Comparison of ENCODE assay signal across 9 cellular contexts in genomic region chrX:1466971-1467561, GRCh38. TPM values are rescaled to one million over a fixed set of nuclear protein-coding genes. Genes with fewer than 3 reads are reported as not detected.
DNase-seq lines count a peak whose midpoint lies in the region; ATAC-seq, FAIRE-seq and TF ChIP-seq lines count a peak whose summit lies in the region.
"Had no signal": no experiment of that assay in that cellular context is flagged by ENCODE, and none has a peak within 500 bp of the region (broad histone marks: within the 10 kb centered on the region; RNA-seq: fewer than 3 reads in every experiment).

No MANE protein-coding gene starts in this region.

- TF ChIP-seq RAD21 in HepG2 (CRISPR knock-in tag; IDR thresholded peaks at IDR 0.05): no peak

- TF ChIP-seq EP300 in HepG2 (IDR thresholded peaks at IDR 0.05; ENCODE audit: low read depth in 2 of 2, low read length in 2 of 2): no peak
- no peak for TF ChIP-seq EP300 in HepG2 (CRISPR knock-in tag; IDR thresholded peaks at IDR 0.05; ENCODE audit: borderline replicate concordance)

- ATAC-seq in Right ventricle myocardium superior (ENCODE audit: poor library complexity) (no peak), left ventricle myocardium superior (no peak), HG03378 (IDR thresholded peaks at IDR 0.05; ENCODE audit: unreplicated experiment) (peak; percentile 49), HepG2 (no peak), GM19328 (IDR thresholded peaks at IDR 0.05; ENCODE audit: unreplicated experiment) (no peak)
- ATAC-seq in activated CD8-positive, alpha-beta memory T cell treated with anti-CD3 and anti-CD28 coated beads, Interleukin-2, amount 10 ng/mL, durations not matched to agents 7 days and 5 days: peak; percentile 20

- POLR2A ChIA-PET in HepG2 (lab: Yijun Ruan, JAX): no interaction called here

- H3K79me2 ChIP-seq in HepG2 (ENCODE audit: insufficient read depth, low read length): no peaks in the 10 kb centered on the region

- H3K4me1 Mint-ChIP-seq in activated CD8-positive, alpha-beta memory T cell treated with anti-CD3 and anti-CD28 coated beads, Interleukin-2, amount 10 ng/mL, durations not matched to agents 7 days and 5 days: peaks cover 93% of the 10 kb centered on the region

- no peak overlapping the region for H2AFZ ChIP-seq in HepG2 (ENCODE audit: low read length)

- H3K27me3 ChIP-seq in neutrophil (no peaks in the 10 kb centered on the region), HepG2 (ENCODE audit: control insufficient read depth in 1 of 2, insufficient read depth in 2 of 2, low read length in 2 of 2) (no peaks in the 10 kb centered on the region)

- peaks cover 34% of the 10 kb centered on the region for H3K36me3 ChIP-seq in neutrophil
- no peaks in the 10 kb centered on the region for H3K36me3 ChIP-seq in HepG2 (replicated peaks in 1 of 2; ENCODE audit: control insufficient read depth in 1 of 2, insufficient read depth in 2 of 2, low read length in 2 of 2)

- H3K4me3 Mint-ChIP-seq in activated CD8-positive, alpha-beta memory T cell treated with anti-CD3 and anti-CD28 coated beads, Interleukin-2, amount 10 ng/mL, durations not matched to agents 7 days and 5 days: peak overlapping the region; percentile 75

- CTCF ChIA-PET in activated CD8-positive, alpha-beta memory T cell treated with anti-CD3 and anti-CD28 coated beads, Interleukin-2, amount 10 ng/mL, durations not matched to agents 7 days and 5 days (lab: Charles Lee): no interaction called here
- CTCF ChIA-PET in HepG2 (lab: Yijun Ruan, JAX; ENCODE audit: low intra/inter-chr PET ratio, low total read pairs): no interaction called here

- H4K20me1 ChIP-seq in HepG2 (ENCODE audit: insufficient read depth, low read length): no peaks in the 10 kb centered on the region

- no peak for TF ChIP-seq POLR2A in HepG2 (IDR thresholded peaks at IDR 0.05; ENCODE audit: insufficient read depth in 1 of 2, low read depth in 2 of 2, low read length in 2 of 2)

- in situ Hi-C loops in HepG2 (cut with HindIII; ENCODE audit: extremely low pct_ligation_motif_present, low pct_unique_long_range_greater_than_20kb): loop anchor here (5.0 to 25.0 kb wide), 2 partner anchors 115 to 1145 kb away; no protein-coding TSS in a partner anchor

- no peak overlapping the region for H3K4me2 ChIP-seq in HepG2 (ENCODE audit: low read depth, low read length)

- WGBS in HepG2 (ENCODE audit: low lambda C conversion rate): 75% methylated on average over 19 of the region's 20 CpGs

- H3K27ac ChIP-seq in neutrophil (peak overlapping the region; percentile 86), HepG2 (ENCODE audit: extremely low read length, insufficient read depth, low read length) (no peak overlapping the region)
- H3K27ac ChIP-seq: C4-2B had no signal

- no peaks in the 10 kb centered on the region for H3K9me3 ChIP-seq in neutrophil
- H3K9me3 ChIP-seq in HepG2 (ENCODE audit: low read length): no peaks in the 10 kb centered on the region

- H3K9ac ChIP-seq in HepG2 (ENCODE audit: insufficient read depth, low read depth, low read length): no peak overlapping the region

- DNase-seq in Right ventricle myocardium superior: peak; percentile 29
- no peak for DNase-seq in left ventricle myocardium superior
- peak; percentile 79 for DNase-seq in activated CD8-positive, alpha-beta memory T cell treated with anti-CD3 and anti-CD28 coated beads, Interleukin-2, amount 10 ng/mL, durations not matched to agents 7 days and 5 days
- DNase-seq in HepG2 (ENCODE audit: low spot score): no peak
- no peak for DNase-seq in COLO829 (ENCODE audit: low spot score)

- peaks cover under 1% of the 10 kb centered on the region for H3K9me3 Mint-ChIP-seq in activated CD8-positive, alpha-beta memory T cell treated with anti-CD3 and anti-CD28 coated beads, Interleukin-2, amount 10 ng/mL, durations not matched to agents 7 days and 5 days (ENCODE audit: low read depth)

- H3K27me3 Mint-ChIP-seq in activated CD8-positive, alpha-beta memory T cell treated with anti-CD3 and anti-CD28 coated beads, Interleukin-2, amount 10 ng/mL, durations not matched to agents 7 days and 5 days: no peaks in the 10 kb centered on the region

- peak overlapping the region; percentile 94 for H3K27ac Mint-ChIP-seq in activated CD8-positive, alpha-beta memory T cell treated with anti-CD3 and anti-CD28 coated beads, Interleukin-2, amount 10 ng/mL, durations not matched to agents 7 days and 5 days

- intact Hi-C loops in Right ventricle myocardium superior (cut with DNase I) (no loop called here), left ventricle myocardium superior (cut with micrococcal nuclease) (no loop called here), HepG2 (cut with micrococcal nuclease; ENCODE audit: unreplicated experiment) (no loop called here)

- no TSS peak for BruUV-seq in HepG2 (replicated peaks; lab: Mats Ljungman, UMichigan)

- H3K4me3 ChIP-seq in neutrophil (ENCODE audit: low read depth in 1 of 2, low read length in 1 of 2) (peak overlapping the region; percentile 10 to 39), HepG2 (replicated peaks in 1 of 3; ENCODE audit: insufficient read depth in 1 of 3, low read depth in 2 of 3, low read length in 3 of 3) (no peak overlapping the region)

- no peak for TF ChIP-seq CTCF in neutrophil (IDR thresholded peaks at IDR 0.05)
- no peak for TF ChIP-seq CTCF in HepG2 (CRISPR knock-in tag; IDR thresholded peaks at IDR 0.05)

- H3K4me1 ChIP-seq in neutrophil (ENCODE audit: control insufficient read depth in 1 of 2, insufficient read depth in 1 of 2, low read depth in 1 of 2, low read length in 1 of 2) (peaks cover 26 to 32% of the 10 kb centered on the region in 2 experiments), HepG2 (ENCODE audit: insufficient read depth, low read length) (no peaks in the 10 kb centered on the region)

- FAIRE-seq in HepG2 (lab: Jason Lieb, UNC): no peak

- peaks cover 62% of the 10 kb centered on the region for H3K36me3 Mint-ChIP-seq in activated CD8-positive, alpha-beta memory T cell treated with anti-CD3 and anti-CD28 coated beads, Interleukin-2, amount 10 ng/mL, durations not matched to agents 7 days and 5 days

TF ChIP-seq in HepG2, 621 proteins besides CTCF, POLR2A, EP300 and RAD21:
- TF ChIP-seq SRF (IDR thresholded peaks at IDR 0.05; ENCODE audit: low read depth, low read length): no peak
- TF ChIP-seq DR1 (CRISPR knock-in tag; IDR thresholded peaks at IDR 0.05): no peak
- no peak for TF ChIP-seq KDM5A (IDR thresholded peaks at IDR 0.05; ENCODE audit: borderline replicate concordance, low read length)
TF ChIP-seq in HepG2: peak in this region for 0.

RNA-seq across cellular contexts. Expression of gene ASMTL, which starts 14.4 kb away (rescaled TPM):
- total RNA-seq in Right ventricle myocardium superior: 31.8 TPM
- total RNA-seq in left ventricle myocardium superior: 34.3 TPM
- 10 to 100 TPM; 39.9 to 44.7 TPM for total RNA-seq in activated CD8-positive, alpha-beta memory T cell treated with anti-CD3 and anti-CD28 coated beads, Interleukin-2, amount 10 ng/mL, durations not matched to agents 7 days and 5 days
- 5.6 and 6.3 TPM in 2 replicates for total RNA-seq in HepG2 (2016; rRNA removed; fragmentation: Illumina TruSeq; extraction: Trizol)
- total RNA-seq in HepG2 (2016; cell fraction: cytosol; rRNA removed; fragmentation: Illumina TruSeq; extraction: Trizol; ENCODE audit: low read depth): 1.3 and 1.9 TPM in 2 replicates
- total RNA-seq in HepG2 (2016; cell fraction: insoluble cytoplasmic fraction; rRNA removed; fragmentation: Illumina TruSeq; extraction: Trizol): 5.5 and 6.1 TPM in 2 replicates
- total RNA-seq in HepG2 (2016; cell fraction: membrane; rRNA removed; fragmentation: Illumina TruSeq; extraction: Trizol): 2.5 and 2.6 TPM in 2 replicates
- 4.9 and 6.4 TPM in 2 replicates for total RNA-seq in HepG2 (2016; cell fraction: nucleus; rRNA removed; fragmentation: Illumina TruSeq; extraction: Trizol)
- polyA plus RNA-seq in HepG2 (2011; rRNA removed): 16.3 and 16.4 TPM in 2 replicates
- polyA plus RNA-seq in HepG2 (2011; cell fraction: cytosol; rRNA removed): 10.6 and 17.6 TPM in 2 replicates
- polyA plus RNA-seq in HepG2 (2011; cell fraction: nucleus; rRNA removed): 20.1 and 27.5 TPM in 2 replicates
- polyA plus RNA-seq in HepG2 (2012): 11.5 and 12.3 TPM in 2 replicates
- polyA plus RNA-seq in HepG2 (2016; cell fraction: cytosol; fragmentation: Illumina TruSeq; extraction: Trizol; ENCODE audit: low read depth): 1.6 and 2.0 TPM in 2 replicates
- 10.7 and 11.3 TPM in 2 replicates for polyA plus RNA-seq in HepG2 (2016; cell fraction: insoluble cytoplasmic fraction; fragmentation: Illumina TruSeq; extraction: Trizol; ENCODE audit: low read depth)
- 2.3 and 2.4 TPM in 2 replicates for polyA plus RNA-seq in HepG2 (2016; cell fraction: membrane; fragmentation: Illumina TruSeq; extraction: Trizol; ENCODE audit: low read depth)
- 11.5 and 12.7 TPM in 2 replicates for polyA plus RNA-seq in HepG2 (2016; cell fraction: nucleus; fragmentation: Illumina TruSeq; extraction: Trizol; ENCODE audit: insufficient read depth, low read depth)
- 9.3 and 19.0 TPM in 2 replicates for polyA minus RNA-seq in HepG2 (2011; rRNA and poly(A)+ RNA removed; ENCODE audit: low replicate concordance)
- polyA minus RNA-seq in HepG2 (2011; cell fraction: cytosol; rRNA and poly(A)+ RNA removed): 10.4 and 11.7 TPM in 2 replicates
- polyA minus RNA-seq in HepG2 (2011; cell fraction: nucleus; rRNA and poly(A)+ RNA removed): 8.6 and 12.7 TPM in 2 replicates

Comparison
In these comparisons a context has a peak if more than half of its experiments do, and no peak if none do; other contexts are left out.
1. DNase-seq: peak in Right ventricle myocardium superior (single experiment) and activated CD8-positive, alpha-beta memory T cell treated with anti-CD3 and anti-CD28 coated beads, Interleukin-2, amount 10 ng/mL, durations not matched to agents 7 days and 5 days (single experiment); none in left ventricle myocardium superior (single experiment), HepG2 (single experiment) and COLO829 (single experiment).
2. ATAC-seq: peak in HG03378 (single experiment) and activated CD8-positive, alpha-beta memory T cell treated with anti-CD3 and anti-CD28 coated beads, Interleukin-2, amount 10 ng/mL, durations not matched to agents 7 days and 5 days (single experiment); none in Right ventricle myocardium superior (single experiment), left ventricle myocardium superior (single experiment), HepG2 (single experiment) and GM19328 (single experiment).
3. H3K4me3 ChIP-seq: peak in neutrophil (2 of 2); none in HepG2 (0 of 3).